11 cellular contexts compared by ENCODE assay signal in the genomic region with DNA sequence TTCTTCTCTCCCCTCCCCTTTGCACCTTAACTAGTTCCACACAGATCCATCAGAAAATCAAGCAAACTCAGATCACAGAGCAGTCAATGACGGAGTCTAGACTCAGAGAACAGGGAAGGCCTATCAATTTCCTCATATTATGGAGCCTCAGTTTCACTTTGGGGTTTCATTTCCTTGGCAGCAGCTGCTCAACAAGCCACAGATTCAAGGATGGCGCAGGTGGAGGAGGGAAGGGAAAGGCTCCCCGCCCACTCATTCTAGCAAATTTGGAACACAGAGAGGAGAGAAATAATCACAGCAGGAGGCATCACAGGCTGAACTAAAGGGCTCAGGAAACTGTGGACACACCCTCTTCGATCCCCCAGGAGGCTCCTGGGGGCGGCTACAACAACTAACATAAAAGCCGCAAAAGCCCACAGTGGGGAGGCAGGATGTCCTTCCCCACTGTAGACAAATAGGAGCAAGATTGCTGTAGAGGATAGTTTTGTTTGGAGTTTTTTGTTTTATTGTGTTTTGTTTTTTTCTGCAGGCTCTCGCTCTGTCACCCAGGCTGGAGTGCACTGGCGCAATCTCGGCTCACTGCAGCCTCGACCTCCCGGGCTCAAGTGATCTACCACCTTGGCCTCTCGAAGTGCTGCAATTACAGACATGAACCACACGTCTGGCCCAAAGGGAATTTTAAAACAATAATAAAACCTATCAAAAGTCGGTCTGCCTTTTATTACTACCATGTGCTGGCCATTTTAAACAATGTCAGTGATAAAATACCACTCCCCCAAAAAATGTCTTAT. TPM values are rescaled to one million over a fixed set of nuclear protein-coding genes. Genes with fewer than 3 reads are reported as not detected.
DNase-seq lines count a peak whose midpoint lies in the region; FAIRE-seq and TF ChIP-seq lines count a peak whose summit lies in the region.
"Had no signal": no experiment of that assay in that cellular context is flagged by ENCODE, and none has a peak within 500 bp of the region (broad histone marks: within the 10 kb centered on the region; RNA-seq: fewer than 3 reads in every experiment).

No MANE protein-coding gene starts in this region.

- peak overlapping the region in 1 of 2 donors; percentile 19 for H3K9ac ChIP-seq in kidney (ENCODE audit: low read length in 2 of 2)

- intact Hi-C loops in kidney (cut with DNase I), result no loop called here
- intact Hi-C loops in tibial artery (cut with DNase I; ENCODE audit: low total_unique reads), result no loop called here

- peaks cover 13 to 21% of the 10 kb centered on the region in 2 donors for H3K4me1 ChIP-seq in kidney (ENCODE audit: control insufficient read depth in 1 of 2, insufficient read depth in 1 of 2, low read depth in 1 of 2, low read length in 2 of 2)
- H3K4me1 ChIP-seq in tibial artery, result peaks cover 0 to 50% (median 36%) of the 10 kb centered on the region in 4 donors

- peak overlapping the region; percentile 37 for H3K27ac Mint-ChIP-seq in activated naive CD8-positive, alpha-beta T cell
- no peak overlapping the region for H3K27ac Mint-ChIP-seq in activated naive CD8-positive, alpha-beta T cell treated with anti-CD3 and anti-CD28 coated beads for 36 hours

- no peak for TF ChIP-seq CTCF in kidney (IDR thresholded peaks at IDR 0.05; ENCODE audit: borderline replicate concordance, extremely low read depth, insufficient read depth)
- TF ChIP-seq CTCF in tibial artery (IDR thresholded peaks at IDR 0.05), result no peak
- TF ChIP-seq CTCF in GM13977 (IDR thresholded peaks at IDR 0.05; ENCODE audit: extremely low read depth, insufficient read depth, missing control alignments), result no peak

- H3K9me3 ChIP-seq in kidney (ENCODE audit: control insufficient read depth in 1 of 2, low read length in 2 of 2) (no peaks in the 10 kb centered on the region), tibial artery (no peaks in the 10 kb centered on the region)
- H3K9me3 ChIP-seq: neutrophil, thyroid gland had no signal

- no peak for DNase-seq in activated naive CD8-positive, alpha-beta T cell treated with anti-CD3 and anti-CD28 coated beads for 36 hours
- DNase-seq in kidney (no peak), tibial artery (no peak), GM13977 (ENCODE audit: low spot score) (no peak), NCI-H524 (lab: John Stamatoyannopoulos, UW) (no peak)
- DNase-seq in activated T-cell treated with anti-CD3 and anti-CD28 coated beads, Interleukin-2, amount 50 U/mL, for 1 hour, result no peak
- DNase-seq: cerebellar nuclear complex had no signal

- no peak for FAIRE-seq in kidney (lab: Jason Lieb, UNC)

- peak overlapping the region; percentile 74 for H3K27ac ChIP-seq in angular gyrus (ENCODE audit: low read depth, low read length)
- H3K27ac ChIP-seq in kidney (ENCODE audit: low read depth in 2 of 2, low read length in 2 of 2), result peak overlapping the region; percentile 49 to 65
- peak overlapping the region; percentile 22 to 75 for H3K27ac ChIP-seq in tibial artery
- H3K27ac ChIP-seq: neutrophil had no signal

- H3K36me3 ChIP-seq in kidney (ENCODE audit: control insufficient read depth in 1 of 2, insufficient read depth in 2 of 2, low read length in 2 of 2), result no peaks in the 10 kb centered on the region
- H3K36me3 ChIP-seq in tibial artery, result peaks cover 0 to 4% (median 0%) of the 10 kb centered on the region in 3 donors
- H3K36me3 ChIP-seq: neutrophil, thyroid gland had no signal

- no peaks in the 10 kb centered on the region for H3K36me3 Mint-ChIP-seq in activated naive CD8-positive, alpha-beta T cell
- no peaks in the 10 kb centered on the region for H3K36me3 Mint-ChIP-seq in activated naive CD8-positive, alpha-beta T cell treated with anti-CD3 and anti-CD28 coated beads for 36 hours

- H3K4me3 ChIP-seq in kidney (ENCODE audit: low read length in 2 of 2) (peak overlapping the region in 1 of 2 donors; percentile 6), tibial artery (no peak overlapping the region)
- H3K4me3 ChIP-seq: thyroid gland had no signal

- H3K27me3 ChIP-seq in tibial artery, result no peaks in the 10 kb centered on the region
- H3K27me3 ChIP-seq: thyroid gland had no signal

- in situ Hi-C loops in GM13977 (cut with MboI; ENCODE audit: low pct_unique_long_range_greater_than_20kb, low sequenced_read_pairs, unreplicated experiment), result no loop called here

- H3K27me3 Mint-ChIP-seq in activated naive CD8-positive, alpha-beta T cell, result no peaks in the 10 kb centered on the region
- H3K27me3 Mint-ChIP-seq in activated naive CD8-positive, alpha-beta T cell treated with anti-CD3 and anti-CD28 coated beads for 36 hours, result no peaks in the 10 kb centered on the region

- H3K4me3 Mint-ChIP-seq in activated naive CD8-positive, alpha-beta T cell, result no peak overlapping the region
- H3K4me3 Mint-ChIP-seq in activated naive CD8-positive, alpha-beta T cell treated with anti-CD3 and anti-CD28 coated beads for 36 hours, result no peak overlapping the region

- H3K4me1 Mint-ChIP-seq in activated naive CD8-positive, alpha-beta T cell (ENCODE audit: low read depth), result peaks cover 15% of the 10 kb centered on the region
- peaks cover 27% of the 10 kb centered on the region for H3K4me1 Mint-ChIP-seq in activated naive CD8-positive, alpha-beta T cell treated with anti-CD3 and anti-CD28 coated beads for 36 hours

- H3K9me3 Mint-ChIP-seq in activated naive CD8-positive, alpha-beta T cell (ENCODE audit: low read depth), result no peaks in the 10 kb centered on the region
- no peaks in the 10 kb centered on the region for H3K9me3 Mint-ChIP-seq in activated naive CD8-positive, alpha-beta T cell treated with anti-CD3 and anti-CD28 coated beads for 36 hours

RNA-seq across cellular contexts. Expression of gene PLAAT3, which starts 3.4 kb away (rescaled TPM):
- total RNA-seq in activated naive CD8-positive, alpha-beta T cell treated with anti-CD3 and anti-CD28 coated beads for 36 hours, result 1 to 10 TPM; 6.0 to 6.5 TPM
- 88.2 TPM for total RNA-seq in kidney
- 262 TPM for polyA plus RNA-seq in kidney (ENCODE audit: insufficient read depth, low read depth, low replicate concordance)

RNA-seq across cellular contexts. Expression of gene PLAAT2, which starts 47.6 kb away (rescaled TPM):
- 1 to 10 TPM in 1 of 2 experiments, under 1 TPM in 1; 0.52 to 1.0 TPM for total RNA-seq in activated naive CD8-positive, alpha-beta T cell treated with anti-CD3 and anti-CD28 coated beads for 36 hours
- 1.3 TPM for total RNA-seq in kidney
- polyA plus RNA-seq in kidney (ENCODE audit: insufficient read depth, low read depth, low replicate concordance), result 49.5 TPM

Comparison
In these comparisons a context has a peak if more than half of its experiments do, and no peak if none do; other contexts are left out.
1. RNA of gene PLAAT3, which starts 3.4 kb away (total RNA-seq): 88.2 TPM in kidney (single experiment); 6.0 to 6.5 TPM in activated naive CD8-positive, alpha-beta T cell treated with anti-CD3 and anti-CD28 coated beads for 36 hours; every median in the first group is over 10 times any median in the second.
2. Peak in every context shown above with its lines, with median percentiles within 50 percentile points of each other: H3K27ac ChIP-seq.